24 cellular contexts compared by ENCODE assay signal in the genomic region with DNA sequence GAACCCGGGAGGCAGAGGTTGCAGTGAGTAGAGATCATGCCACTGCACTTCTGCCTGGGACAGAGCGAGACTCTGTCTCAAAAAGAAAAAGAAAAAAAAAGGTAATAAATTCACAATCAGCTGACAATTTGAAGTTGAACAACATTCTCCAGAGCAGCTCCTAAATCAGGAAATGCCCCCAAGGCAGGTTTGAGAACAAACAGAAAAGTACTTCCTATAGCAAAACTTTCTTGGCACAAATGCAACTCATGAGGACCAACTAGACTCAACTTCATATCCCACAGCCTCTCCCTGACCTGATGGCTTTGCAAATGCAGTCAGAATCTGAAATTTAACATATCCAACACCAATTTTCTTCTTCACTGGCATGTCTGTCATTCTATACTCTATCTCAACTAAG.
DNase-seq lines count a peak whose midpoint lies in the region; ATAC-seq and TF ChIP-seq lines count a peak whose summit lies in the region.
"Had no signal": no experiment of that assay in that cellular context is flagged by ENCODE, and none has a peak within 500 bp of the region (broad histone marks: within the 10 kb centered on the region; RNA-seq: fewer than 3 reads in every experiment).

No MANE protein-coding gene starts in this region.

- H3K36me3 Mint-ChIP-seq in nephron progenitor cell (ENCODE audit: low read depth) (peaks cover 11% of the 10 kb centered on the region), GM23338 (ENCODE audit: low read depth) (0 out of 3 replicates have a peak, but pooled peaks cover 3% of the 10 kb centered on the region)

- H3K79me2 ChIP-seq in GM23338 (replicated peaks; ENCODE audit: insufficient read depth) = peaks cover 68% of the 10 kb centered on the region

- TF ChIP-seq CTCF in LNCaP clone FGC (IDR thresholded peaks at IDR 0.05; ENCODE audit: control insufficient read depth, extremely low read depth, insufficient read depth) = no peak
- TF ChIP-seq CTCF in choroid plexus epithelial cell (conservative IDR thresholded peaks at IDR 0.05; ENCODE audit: low read depth, low read length) = no peak
- TF ChIP-seq CTCF in nephron progenitor cell (IDR thresholded peaks at IDR 0.05) = no peak
- TF ChIP-seq CTCF in adrenal gland (IDR thresholded peaks at IDR 0.05) = no peak
- TF ChIP-seq CTCF in GM23338 (conservative IDR thresholded peaks at IDR 0.05; ENCODE audit: low read depth in 2 of 2) = no peak

- no peaks in the 10 kb centered on the region for H3K9me3 ChIP-seq in adrenal gland (replicated peaks in 1 of 3)
- H3K9me3 ChIP-seq: body of pancreas, SJCRH30 had no signal

- H3K36me3 ChIP-seq in adrenal gland (replicated peaks in 1 of 2) = no peaks in the 10 kb centered on the region
- H3K36me3 ChIP-seq in GM23338 (ENCODE audit: insufficient read depth) = no peaks in the 10 kb centered on the region
- H3K36me3 ChIP-seq: SJCRH30 had no signal

- DNase-seq in CD1c-positive myeloid dendritic cell (ENCODE audit: extremely low spot score) (peak; percentile 24), LNCaP clone FGC (ENCODE audit: low read depth) (peak; percentile 94), choroid plexus epithelial cell (ENCODE audit: low read depth) (peak; percentile 4), nephron progenitor cell (no peak), adrenal gland (no peak), GM23338 (ENCODE audit: low spot score) (no peak)
- DNase-seq: activated CD4-positive, CD25-positive, alpha-beta regulatory T cell treated with anti-CD3 and anti-CD28 coated beads, Interleukin-2, amount 50 U/mL, for 72 hours; activated naive CD4-positive, alpha-beta T cell treated with anti-CD3 and anti-CD28 coated beads, Interleukin-2, amount 50 U/mL, for 16 hours; activated T-cell treated with anti-CD3 and anti-CD28 coated beads, Interleukin-2, amount 50 U/mL, for 72 hours; body of pancreas; cortex of kidney; DND-41; foreskin keratinocyte; hypothalamus; mesenchymal stem cell; NCI-H1092; NCI-H2081; NCI-H526 treated with DMSO at 0.1 percent for 48 hours; SJCRH30; stimulated activated CD4-positive, alpha-beta T cell treated with anti-CD3 and anti-CD28 coated beads, Interleukin-4, amount 100 ng/mL, for 1 hour had no signal

- ATAC-seq in GM23338 (no peak), GM18502 (IDR thresholded peaks at IDR 0.05; ENCODE audit: poor library complexity, unreplicated experiment) (no peak)
- ATAC-seq: activated T-cell treated with anti-CD3 and anti-CD28 coated beads, Interleukin-2, amount 50 U/mL, for 72 hours; body of pancreas; foreskin keratinocyte had no signal

- no peak overlapping the region for H2AFZ ChIP-seq in GM23338

- WGBS in adrenal gland, 4 donors = 63 to 81% (median 77%) methylated on average over 2 of the region's 2 CpGs

- peaks cover 24% of the 10 kb centered on the region for H3K4me1 Mint-ChIP-seq in nephron progenitor cell
- H3K4me1 Mint-ChIP-seq in GM23338 = peaks cover 10% of the 10 kb centered on the region; the same call in 2 of the 3 replicates

- H3K4me1 ChIP-seq in adrenal gland (replicated peaks in 1 of 2) (peaks cover 0 to 16% of the 10 kb centered on the region in 2 donors), GM23338 (ENCODE audit: insufficient read depth) (peaks cover 7% of the 10 kb centered on the region; the same call in 1 of the 2 replicates)
- H3K4me1 ChIP-seq: body of pancreas, SJCRH30 had no signal

- H3K27me3 Mint-ChIP-seq in nephron progenitor cell (ENCODE audit: low read depth, poor library complexity) (no peaks in the 10 kb centered on the region), GM23338 (ENCODE audit: insufficient read depth, low read depth, poor library complexity) (peaks cover 1% of the 10 kb centered on the region)
- H3K27me3 Mint-ChIP-seq: IgD-negative memory B cell, progenitor cell of endocrine pancreas had no signal

- H3K27ac ChIP-seq in adrenal gland = no peak overlapping the region
- no peak overlapping the region for H3K27ac ChIP-seq in GM23338 (ENCODE audit: low read depth)
- H3K27ac ChIP-seq: body of pancreas, foreskin keratinocyte, SJCRH30 had no signal

- H4K20me1 ChIP-seq in GM23338 (replicated peaks; ENCODE audit: insufficient read depth) = no peaks in the 10 kb centered on the region; the same call in 1 of the 2 replicates

- peak overlapping the region; percentile 11 for H3K27ac Mint-ChIP-seq in nephron progenitor cell
- H3K27ac Mint-ChIP-seq in GM23338 = no peak overlapping the region
- H3K27ac Mint-ChIP-seq: activated T-cell treated with anti-CD3 and anti-CD28 coated beads, Interleukin-2, amount 50 U/mL, for 72 hours; IgD-negative memory B cell; progenitor cell of endocrine pancreas; T-helper 2 cell treated with Interferon-gamma antibody and Interleukin-4, amounts not matched to agents 5 μg/mL and 100 μg/mL, for 36 hours had no signal

- H3K9me3 Mint-ChIP-seq in nephron progenitor cell = no peaks in the 10 kb centered on the region
- H3K9me3 Mint-ChIP-seq in GM23338 = no peaks in the 10 kb centered on the region; the same call in 2 of the 3 replicates
- H3K9me3 Mint-ChIP-seq: activated T-cell treated with anti-CD3 and anti-CD28 coated beads, Interleukin-2, amount 50 U/mL, for 72 hours; IgD-negative memory B cell; T-helper 2 cell treated with Interferon-gamma antibody and Interleukin-4, amounts not matched to agents 5 μg/mL and 100 μg/mL, for 36 hours had no signal

- H3F3A ChIP-seq in GM23338 (replicated peaks; ENCODE audit: low read depth) = no peaks in the 10 kb centered on the region

- H3K4me3 Mint-ChIP-seq in nephron progenitor cell (no peak overlapping the region), GM23338 (no peak overlapping the region)
- H3K4me3 Mint-ChIP-seq: activated T-cell treated with anti-CD3 and anti-CD28 coated beads, Interleukin-2, amount 50 U/mL, for 72 hours; IgD-negative memory B cell; T-helper 2 cell treated with Interferon-gamma antibody and Interleukin-4, amounts not matched to agents 5 μg/mL and 100 μg/mL, for 36 hours had no signal

- H3K4me2 ChIP-seq in GM23338 = no peak overlapping the region

- TF ChIP-seq POLR2A in adrenal gland (IDR thresholded peaks at IDR 0.05) = no peak

- H3K4me3 ChIP-seq in LNCaP clone FGC (ENCODE audit: low read depth, low read length) (no peak overlapping the region), choroid plexus epithelial cell (ENCODE audit: low read depth, low read length) (no peak overlapping the region), adrenal gland (no peak overlapping the region), GM23338 (no peak overlapping the region)
- H3K4me3 ChIP-seq: body of pancreas, SJCRH30 had no signal

- H3K9me2 ChIP-seq in GM23338 (ENCODE audit: insufficient read depth) = no peaks in the 10 kb centered on the region

- H3K27me3 ChIP-seq in adrenal gland = no peaks in the 10 kb centered on the region
- no peaks in the 10 kb centered on the region for H3K27me3 ChIP-seq in GM23338 (ENCODE audit: insufficient read depth)
- H3K27me3 ChIP-seq: body of pancreas, foreskin keratinocyte, SJCRH30 had no signal

- intact Hi-C loops in adrenal gland (cut with DNase I) = no loop called here

TF ChIP-seq in GM23338, 12 proteins besides CTCF, POLR2A, EP300 and RAD21 (continues in another document):
- TF ChIP-seq, protein P1, sequence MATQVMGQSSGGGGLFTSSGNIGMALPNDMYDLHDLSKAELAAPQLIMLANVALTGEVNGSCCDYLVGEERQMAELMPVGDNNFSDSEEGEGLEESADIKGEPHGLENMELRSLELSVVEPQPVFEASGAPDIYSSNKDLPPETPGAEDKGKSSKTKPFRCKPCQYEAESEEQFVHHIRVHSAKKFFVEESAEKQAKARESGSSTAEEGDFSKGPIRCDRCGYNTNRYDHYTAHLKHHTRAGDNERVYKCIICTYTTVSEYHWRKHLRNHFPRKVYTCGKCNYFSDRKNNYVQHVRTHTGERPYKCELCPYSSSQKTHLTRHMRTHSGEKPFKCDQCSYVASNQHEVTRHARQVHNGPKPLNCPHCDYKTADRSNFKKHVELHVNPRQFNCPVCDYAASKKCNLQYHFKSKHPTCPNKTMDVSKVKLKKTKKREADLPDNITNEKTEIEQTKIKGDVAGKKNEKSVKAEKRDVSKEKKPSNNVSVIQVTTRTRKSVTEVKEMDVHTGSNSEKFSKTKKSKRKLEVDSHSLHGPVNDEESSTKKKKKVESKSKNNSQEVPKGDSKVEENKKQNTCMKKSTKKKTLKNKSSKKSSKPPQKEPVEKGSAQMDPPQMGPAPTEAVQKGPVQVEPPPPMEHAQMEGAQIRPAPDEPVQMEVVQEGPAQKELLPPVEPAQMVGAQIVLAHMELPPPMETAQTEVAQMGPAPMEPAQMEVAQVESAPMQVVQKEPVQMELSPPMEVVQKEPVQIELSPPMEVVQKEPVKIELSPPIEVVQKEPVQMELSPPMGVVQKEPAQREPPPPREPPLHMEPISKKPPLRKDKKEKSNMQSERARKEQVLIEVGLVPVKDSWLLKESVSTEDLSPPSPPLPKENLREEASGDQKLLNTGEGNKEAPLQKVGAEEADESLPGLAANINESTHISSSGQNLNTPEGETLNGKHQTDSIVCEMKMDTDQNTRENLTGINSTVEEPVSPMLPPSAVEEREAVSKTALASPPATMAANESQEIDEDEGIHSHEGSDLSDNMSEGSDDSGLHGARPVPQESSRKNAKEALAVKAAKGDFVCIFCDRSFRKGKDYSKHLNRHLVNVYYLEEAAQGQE (IDR thresholded peaks at IDR 0.05; ENCODE audit: unreplicated experiment) = no peak
- TF ChIP-seq ZNF114 (CRISPR knock-in tag; IDR thresholded peaks at IDR 0.05) (no peak), JUNB (IDR thresholded peaks at IDR 0.05; ENCODE audit: unreplicated experiment) (no peak), STAT1 (IDR thresholded peaks at IDR 0.05; ENCODE audit: unreplicated experiment) (no peak), NANOG (IDR thresholded peaks at IDR 0.05; ENCODE audit: borderline replicate concordance) (no peak), CREB1 (CRISPR knock-in tag; IDR thresholded peaks at IDR 0.05; ENCODE audit: low read depth) (no peak), POLR2AphosphoS5 (IDR thresholded peaks at IDR 0.05; ENCODE audit: low read depth) (no peak), EZH2 (IDR thresholded peaks at IDR 0.05; ENCODE audit: low read depth, unreplicated experiment) (no peak), ZNF331 (CRISPR knock-in tag; IDR thresholded peaks at IDR 0.05; ENCODE audit: low read depth) (no peak), EZH2phosphoT487 (IDR thresholded peaks at IDR 0.05; ENCODE audit: unreplicated experiment) (no peak)
- TF ChIP-seq, protein P2, sequence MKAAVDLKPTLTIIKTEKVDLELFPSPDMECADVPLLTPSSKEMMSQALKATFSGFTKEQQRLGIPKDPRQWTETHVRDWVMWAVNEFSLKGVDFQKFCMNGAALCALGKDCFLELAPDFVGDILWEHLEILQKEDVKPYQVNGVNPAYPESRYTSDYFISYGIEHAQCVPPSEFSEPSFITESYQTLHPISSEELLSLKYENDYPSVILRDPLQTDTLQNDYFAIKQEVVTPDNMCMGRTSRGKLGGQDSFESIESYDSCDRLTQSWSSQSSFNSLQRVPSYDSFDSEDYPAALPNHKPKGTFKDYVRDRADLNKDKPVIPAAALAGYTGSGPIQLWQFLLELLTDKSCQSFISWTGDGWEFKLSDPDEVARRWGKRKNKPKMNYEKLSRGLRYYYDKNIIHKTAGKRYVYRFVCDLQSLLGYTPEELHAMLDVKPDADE (IDR thresholded peaks at IDR 0.05) = no peak

Comparison
In these comparisons a context has a peak if more than half of its experiments do, and no peak if none do; other contexts are left out.
1. DNase-seq: peak in CD1c-positive myeloid dendritic cell (single experiment), LNCaP clone FGC (single experiment) and choroid plexus epithelial cell (single experiment); none in nephron progenitor cell (single experiment), adrenal gland (0 of 7) and GM23338 (single experiment).